In the genomic region with DNA sequence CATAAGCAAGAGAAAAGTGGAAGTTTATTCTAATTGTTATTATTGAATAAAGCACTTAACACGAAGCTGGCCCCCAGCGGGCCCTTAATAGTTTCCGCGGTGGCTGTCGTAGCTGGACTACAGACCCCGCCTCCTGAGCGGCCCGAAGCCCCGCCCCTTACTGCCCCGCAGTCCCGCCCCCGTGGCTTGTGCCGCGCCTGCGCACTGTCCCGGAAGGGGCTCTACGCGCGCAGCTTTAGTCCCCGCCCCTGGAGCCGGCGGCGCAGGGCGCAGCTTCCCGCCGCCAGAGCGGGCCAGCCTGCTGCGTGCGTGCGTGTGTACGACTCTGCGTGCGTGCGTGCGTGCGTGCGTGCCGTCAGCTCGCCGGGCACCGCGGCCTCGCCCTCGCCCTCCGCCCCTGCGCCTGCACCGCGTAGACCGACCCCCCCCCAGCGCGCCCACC, we compare ENCODE assay signal across 1 cellular context.
TF ChIP-seq lines count a peak whose summit lies in the region.

A gene with protein sequence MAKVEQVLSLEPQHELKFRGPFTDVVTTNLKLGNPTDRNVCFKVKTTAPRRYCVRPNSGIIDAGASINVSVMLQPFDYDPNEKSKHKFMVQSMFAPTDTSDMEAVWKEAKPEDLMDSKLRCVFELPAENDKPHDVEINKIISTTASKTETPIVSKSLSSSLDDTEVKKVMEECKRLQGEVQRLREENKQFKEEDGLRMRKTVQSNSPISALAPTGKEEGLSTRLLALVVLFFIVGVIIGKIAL (plus strand): TSS at position 348 of the 442 bp plus-strand sequence. CDS start 231 bp downstream, outside the sequence.

TF ChIP-seq in K562, 482 proteins besides CTCF, POLR2A, EP300 and RAD21 (continued from another document and continues in another):
- TF ChIP-seq RB1 (IDR thresholded peaks at IDR 0.05; ENCODE audit: low read depth), result peak; percentile 95
- no peak for TF ChIP-seq CBFA2T2 (conservative IDR thresholded peaks at IDR 0.05)
- TF ChIP-seq ZNF644 (tag; IDR thresholded peaks at IDR 0.05; ENCODE audit: low read depth), result 0 out of 2 replicates have a peak, but pooled peaks have one; percentile 9
- TF ChIP-seq, protein P1, sequence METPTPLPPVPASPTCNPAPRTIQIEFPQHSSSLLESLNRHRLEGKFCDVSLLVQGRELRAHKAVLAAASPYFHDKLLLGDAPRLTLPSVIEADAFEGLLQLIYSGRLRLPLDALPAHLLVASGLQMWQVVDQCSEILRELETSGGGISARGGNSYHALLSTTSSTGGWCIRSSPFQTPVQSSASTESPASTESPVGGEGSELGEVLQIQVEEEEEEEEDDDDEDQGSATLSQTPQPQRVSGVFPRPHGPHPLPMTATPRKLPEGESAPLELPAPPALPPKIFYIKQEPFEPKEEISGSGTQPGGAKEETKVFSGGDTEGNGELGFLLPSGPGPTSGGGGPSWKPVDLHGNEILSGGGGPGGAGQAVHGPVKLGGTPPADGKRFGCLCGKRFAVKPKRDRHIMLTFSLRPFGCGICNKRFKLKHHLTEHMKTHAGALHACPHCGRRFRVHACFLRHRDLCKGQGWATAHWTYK (CRISPR knock-in tag; IDR thresholded peaks at IDR 0.05), result no peak
- TF ChIP-seq ATF4 (CRISPR knock-in tag; IDR thresholded peaks at IDR 0.05), result no peak
- TF ChIP-seq SREBF1 (IDR thresholded peaks at IDR 0.05; ENCODE audit: borderline replicate concordance, low read depth, low read length), result no peak
- TF ChIP-seq SMARCB1 (IDR thresholded peaks at IDR 0.05; ENCODE audit: insufficient read length, low read depth), result no peak
- no peak for TF ChIP-seq SNRNP70 (optimal IDR thresholded peaks at IDR 0.05; ENCODE audit: low read depth, low read length)
- TF ChIP-seq MITF (IDR thresholded peaks at IDR 0.05), result no peak
- TF ChIP-seq TRIM25 (IDR thresholded peaks at IDR 0.05; ENCODE audit: borderline replicate concordance), result no peak
- no peak for TF ChIP-seq STAT5B (CRISPR knock-in tag; IDR thresholded peaks at IDR 0.05)
- no peak for TF ChIP-seq RBM14 (IDR thresholded peaks at IDR 0.05; ENCODE audit: borderline replicate concordance, insufficient read depth, low read depth, low read length)
- no peak for TF ChIP-seq ZNF76 (CRISPR knock-in tag; IDR thresholded peaks at IDR 0.05; ENCODE audit: borderline replicate concordance)
- no peak for TF ChIP-seq GTF3C2 (IDR thresholded peaks at IDR 0.05; ENCODE audit: borderline replicate concordance, extremely low read depth, insufficient read length)
- TF ChIP-seq RNF219 (CRISPR knock-in tag; IDR thresholded peaks at IDR 0.05), result no peak
- no peak for TF ChIP-seq SIX5 (IDR thresholded peaks at IDR 0.05; ENCODE audit: borderline replicate concordance in 1 of 2, insufficient read depth in 1 of 2, low read depth in 1 of 2, low read length in 2 of 2)
- TF ChIP-seq ZNF639 (CRISPR knock-in tag; conservative IDR thresholded peaks at IDR 0.05 in 1 of 2, IDR thresholded peaks at IDR 0.05 in 1 of 2), result no peak
- no peak for TF ChIP-seq NFE2L1 (tag; IDR thresholded peaks at IDR 0.05; ENCODE audit: borderline replicate concordance, low read depth)
- TF ChIP-seq, protein P2, sequence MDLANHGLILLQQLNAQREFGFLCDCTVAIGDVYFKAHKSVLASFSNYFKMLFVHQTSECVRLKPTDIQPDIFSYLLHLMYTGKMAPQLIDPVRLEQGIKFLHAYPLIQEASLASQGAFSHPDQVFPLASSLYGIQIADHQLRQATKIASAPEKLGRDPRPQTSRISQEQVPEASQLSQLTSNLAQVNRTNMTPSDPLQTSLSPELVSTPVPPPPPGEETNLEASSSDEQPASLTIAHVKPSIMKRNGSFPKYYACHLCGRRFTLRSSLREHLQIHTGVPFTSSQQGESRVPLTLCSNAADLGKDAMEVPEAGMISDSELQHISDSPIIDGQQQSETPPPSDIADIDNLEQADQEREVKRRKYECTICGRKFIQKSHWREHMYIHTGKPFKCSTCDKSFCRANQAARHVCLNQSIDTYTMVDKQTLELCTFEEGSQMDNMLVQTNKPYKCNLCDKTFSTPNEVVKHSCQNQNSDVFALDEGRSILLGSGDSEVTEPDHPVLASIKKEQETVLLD (IDR thresholded peaks at IDR 0.05), result peak; percentile 93
- TF ChIP-seq L3MBTL2 (IDR thresholded peaks at IDR 0.05), result no peak
- TF ChIP-seq ZNF133 (CRISPR knock-in tag; IDR thresholded peaks at IDR 0.05), result no peak
- no peak for TF ChIP-seq RBM22 (IDR thresholded peaks at IDR 0.05; ENCODE audit: low read depth, low read length, poor library complexity, severe bottlenecking)
- TF ChIP-seq ZNF511 (CRISPR knock-in tag; IDR thresholded peaks at IDR 0.05), result no peak
- peak; percentile 70 for TF ChIP-seq HNRNPLL (IDR thresholded peaks at IDR 0.05; ENCODE audit: low read depth, low read length, poor library complexity, severe bottlenecking)
- no peak for TF ChIP-seq PRPF4 (IDR thresholded peaks at IDR 0.05; ENCODE audit: insufficient read depth, low read depth, low read length, poor library complexity, severe bottlenecking)
- TF ChIP-seq KDM5B (IDR thresholded peaks at IDR 0.05; ENCODE audit: insufficient replicate concordance, low read depth, low read length), result peak; percentile 48
- no peak for TF ChIP-seq RBM39 (optimal IDR thresholded peaks at IDR 0.05; ENCODE audit: low read depth, low read length)
- TF ChIP-seq XRCC4 (IDR thresholded peaks at IDR 0.05; ENCODE audit: extremely low read depth, insufficient read depth, insufficient read length), result no peak
- no peak for TF ChIP-seq IRF2 (CRISPR knock-in tag; IDR thresholded peaks at IDR 0.05)
- TF ChIP-seq TAF7 (tag; IDR thresholded peaks at IDR 0.05), result no peak
- TF ChIP-seq CHCHD3 (CRISPR knock-in tag; IDR thresholded peaks at IDR 0.05), result no peak
- TF ChIP-seq THRAP3 (IDR thresholded peaks at IDR 0.05; ENCODE audit: borderline replicate concordance), result no peak
- no peak for TF ChIP-seq NR1H2 (CRISPR knock-in tag; IDR thresholded peaks at IDR 0.05)
- no peak for TF ChIP-seq ZNF165 (CRISPR knock-in tag; IDR thresholded peaks at IDR 0.05; ENCODE audit: borderline replicate concordance)
- TF ChIP-seq FOS (IDR thresholded peaks at IDR 0.05; ENCODE audit: extremely low read depth, insufficient read length), result no peak
- TF ChIP-seq HMG20A (CRISPR knock-in tag; conservative IDR thresholded peaks at IDR 0.05), result no peak
- no peak for TF ChIP-seq SIN3B (IDR thresholded peaks at IDR 0.05; ENCODE audit: low read depth)
- TF ChIP-seq, protein P3, sequence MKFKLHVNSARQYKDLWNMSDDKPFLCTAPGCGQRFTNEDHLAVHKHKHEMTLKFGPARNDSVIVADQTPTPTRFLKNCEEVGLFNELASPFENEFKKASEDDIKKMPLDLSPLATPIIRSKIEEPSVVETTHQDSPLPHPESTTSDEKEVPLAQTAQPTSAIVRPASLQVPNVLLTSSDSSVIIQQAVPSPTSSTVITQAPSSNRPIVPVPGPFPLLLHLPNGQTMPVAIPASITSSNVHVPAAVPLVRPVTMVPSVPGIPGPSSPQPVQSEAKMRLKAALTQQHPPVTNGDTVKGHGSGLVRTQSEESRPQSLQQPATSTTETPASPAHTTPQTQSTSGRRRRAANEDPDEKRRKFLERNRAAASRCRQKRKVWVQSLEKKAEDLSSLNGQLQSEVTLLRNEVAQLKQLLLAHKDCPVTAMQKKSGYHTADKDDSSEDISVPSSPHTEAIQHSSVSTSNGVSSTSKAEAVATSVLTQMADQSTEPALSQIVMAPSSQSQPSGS (CRISPR knock-in tag; IDR thresholded peaks at IDR 0.05), result no peak; the same call in 1 of the 2 replicates
- no peak for TF ChIP-seq ZNF75A (CRISPR knock-in tag; IDR thresholded peaks at IDR 0.05)
- peak; percentile 80 for TF ChIP-seq CREM (IDR thresholded peaks at IDR 0.05; ENCODE audit: low read depth)
